Comparison of ENCODE assay signal across 8 cellular contexts in the genomic region with DNA sequence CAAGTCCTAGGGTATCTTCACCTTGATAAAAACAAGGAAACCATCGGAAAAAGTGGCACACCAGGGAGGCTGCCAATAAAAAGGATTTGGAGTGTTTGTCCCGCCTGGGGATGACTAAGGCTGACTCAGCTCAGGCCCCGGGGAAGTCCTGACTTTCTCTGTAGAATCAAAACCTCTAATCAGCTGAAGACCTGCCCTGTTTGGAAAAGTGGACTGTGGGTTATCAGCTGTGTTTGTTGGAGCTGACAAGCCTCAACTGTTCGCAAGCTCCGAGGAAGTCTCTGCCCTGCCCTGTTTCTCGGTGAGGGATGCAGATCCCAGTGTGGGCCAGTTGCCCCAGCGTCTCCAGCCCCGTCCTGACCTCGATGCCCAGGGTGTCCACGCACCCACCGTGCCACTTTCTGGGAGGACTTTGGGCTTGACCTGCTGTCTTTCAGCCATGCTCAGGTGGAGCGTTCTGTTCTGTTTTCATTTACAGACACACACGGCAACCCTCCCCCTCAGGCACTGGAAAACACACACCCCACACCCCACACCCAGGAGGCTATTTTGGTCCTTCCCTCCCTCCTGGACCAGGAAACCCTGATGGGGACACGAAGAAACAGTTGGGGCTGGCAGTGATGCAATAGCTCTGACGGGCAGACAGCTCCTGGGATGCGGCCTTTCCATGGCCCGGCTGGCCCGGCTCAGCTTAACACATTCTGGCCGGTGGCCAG. TPM values are rescaled to one million over a fixed set of nuclear protein-coding genes. Genes with fewer than 3 reads are reported as not detected.
DNase-seq lines count a peak whose midpoint lies in the region; ATAC-seq and TF ChIP-seq lines count a peak whose summit lies in the region.

No MANE protein-coding gene starts in this region.

- DNase-seq in Daoy (ENCODE audit: low read depth) (peak; percentile 94), choroid plexus epithelial cell (ENCODE audit: low read depth) (peak; percentile 73), mesenchymal stem cell (peak; percentile 94), DMS114 treated with DMSO at 0.1 percent for 48 hours (lab: John Stamatoyannopoulos, UW; ENCODE audit: unreplicated experiment) (no peak), NCI-H2196 (lab: John Stamatoyannopoulos, UW; ENCODE audit: unreplicated experiment) (no peak)

- peak overlapping the region; percentile 76 for H4K91ac ChIP-seq in mesenchymal stem cell (ENCODE audit: low read length)

- H3K4ac ChIP-seq in mesenchymal stem cell (ENCODE audit: low read depth in 1 of 2, low read length in 2 of 2): peak overlapping the region in 1 of 2 experiments; percentile 55

- no peak overlapping the region for H3K14ac ChIP-seq in mesenchymal stem cell (ENCODE audit: low read length in 2 of 2)

- H3K9me3 ChIP-seq in Loucy (ENCODE audit: insufficient read depth, low read depth, low read length) (no peaks in the 10 kb centered on the region), mesenchymal stem cell (ENCODE audit: control insufficient read depth, low read length) (no peaks in the 10 kb centered on the region)

- peaks cover 50% of the 10 kb centered on the region for H3K4me1 ChIP-seq in Loucy (ENCODE audit: insufficient read depth, low read length, poor library complexity, severe bottlenecking)
- H3K4me1 ChIP-seq in mesenchymal stem cell (ENCODE audit: control insufficient read depth, insufficient read depth, low read depth, low read length): peaks cover 46% of the 10 kb centered on the region

- no peak overlapping the region for H3K4me3 ChIP-seq in Loucy (ENCODE audit: low read length, poor library complexity, severe bottlenecking)
- no peak overlapping the region for H3K4me3 ChIP-seq in choroid plexus epithelial cell (ENCODE audit: low read depth, low read length)
- H3K4me3 ChIP-seq in mesenchymal stem cell (ENCODE audit: insufficient read depth in 1 of 2, low read depth in 1 of 2, low read length in 2 of 2): peak overlapping the region in 1 of 2 experiments; percentile 66

- peak overlapping the region; percentile 43 to 75 for H2BK12ac ChIP-seq in mesenchymal stem cell (ENCODE audit: low read length in 2 of 2)

- H3K79me2 ChIP-seq in Loucy (ENCODE audit: insufficient read depth, low read length): peaks cover 16% of the 10 kb centered on the region; the same call in 1 of the 2 replicates

- H3K9me2 ChIP-seq in Loucy (replicated peaks; ENCODE audit: low read depth, low read length): no peaks in the 10 kb centered on the region

- H3F3A ChIP-seq in Loucy (ENCODE audit: low read depth): peaks cover 18% of the 10 kb centered on the region; the same call in 1 of the 2 replicates

- H3K27ac ChIP-seq in mesenchymal stem cell (ENCODE audit: low read length, poor library complexity, severe bottlenecking): peak overlapping the region; percentile 34

- no peak for TF ChIP-seq CTCF in Loucy (conservative IDR thresholded peaks at IDR 0.05; ENCODE audit: low read length)
- no peak for TF ChIP-seq CTCF in choroid plexus epithelial cell (conservative IDR thresholded peaks at IDR 0.05; ENCODE audit: low read depth, low read length)

- no peak overlapping the region for H2BK15ac ChIP-seq in mesenchymal stem cell (ENCODE audit: low read depth, poor library complexity, severe bottlenecking)

- H4K8ac ChIP-seq in mesenchymal stem cell (ENCODE audit: low read length): peak overlapping the region; percentile 81

- H3K9ac ChIP-seq in Loucy (ENCODE audit: low read depth, low read length, poor library complexity, severe bottlenecking): peak overlapping the region; percentile 48
- H3K9ac ChIP-seq in mesenchymal stem cell (ENCODE audit: low read length): peak overlapping the region; percentile 70

- no peak overlapping the region for H2BK120ac ChIP-seq in mesenchymal stem cell (ENCODE audit: low read depth, low read length)

- no peak overlapping the region for H2BK5ac ChIP-seq in mesenchymal stem cell (ENCODE audit: low read depth, low read length, poor library complexity, severe bottlenecking)

- peak overlapping the region; percentile 47 for H2AK5ac ChIP-seq in mesenchymal stem cell (ENCODE audit: low read length, severe bottlenecking)

- H3K27me3 ChIP-seq in Loucy (ENCODE audit: insufficient read depth, low read length, poor library complexity, severe bottlenecking) (no peaks in the 10 kb centered on the region), mesenchymal stem cell (ENCODE audit: control insufficient read depth in 1 of 2, insufficient read depth in 1 of 2, low read length in 2 of 2) (no peaks in the 10 kb centered on the region)

- 30% methylated on average over 19 of the region's 19 CpGs for WGBS in mesenchymal stem cell

- H3K4me2 ChIP-seq in Loucy (ENCODE audit: low read depth, low read length, poor library complexity, severe bottlenecking): peak overlapping the region; percentile 22
- H3K4me2 ChIP-seq in mesenchymal stem cell (ENCODE audit: low read length, poor library complexity, severe bottlenecking): peak overlapping the region; percentile 19

- H4K20me1 ChIP-seq in Loucy (ENCODE audit: insufficient read depth, low read length, poor library complexity, severe bottlenecking): no peaks in the 10 kb centered on the region

- H2AFZ ChIP-seq in Loucy (ENCODE audit: low read length) (no peak overlapping the region), mesenchymal stem cell (ENCODE audit: low read depth, low read length) (no peak overlapping the region)

- H3K36me3 ChIP-seq in Loucy (ENCODE audit: insufficient read depth, low read length) (no peaks in the 10 kb centered on the region; the same call in 1 of the 2 replicates), mesenchymal stem cell (ENCODE audit: control insufficient read depth in 1 of 2, insufficient read depth in 2 of 2, low read depth in 1 of 2, low read length in 2 of 2) (peaks cover 4 to 16% of the 10 kb centered on the region in 2 experiments)

- ATAC-seq in GM18873 (IDR thresholded peaks at IDR 0.05; ENCODE audit: low FRiP score, unreplicated experiment): no peak
- no peak for ATAC-seq in HG02884 (IDR thresholded peaks at IDR 0.05; ENCODE audit: unreplicated experiment)

- H3K79me1 ChIP-seq in mesenchymal stem cell (replicated peaks; ENCODE audit: low read length, poor library complexity, severe bottlenecking): no peaks in the 10 kb centered on the region

- peak overlapping the region; percentile 34 to 88 for H3K18ac ChIP-seq in mesenchymal stem cell (ENCODE audit: low read depth in 1 of 2, low read length in 2 of 2)

- H3K23ac ChIP-seq in mesenchymal stem cell (ENCODE audit: low read length in 2 of 2): no peak overlapping the region

RNA-seq across cellular contexts. Expression of a gene that starts 27.6 kb away (rescaled TPM):
- 20.7 and 22.6 TPM in 2 replicates for total RNA-seq in Daoy (2014; rRNA removed; shearing (Covaris generic))
- 71.7 TPM for polyA plus RNA-seq in mesenchymal stem cell (2013, experiment 1 of 2)
- polyA plus RNA-seq in mesenchymal stem cell (2013, experiment 2 of 2): 78.4 TPM

RNA-seq across cellular contexts. Expression of a gene that starts 38.4 kb away (rescaled TPM):
- total RNA-seq in Daoy (2014; rRNA removed; shearing (Covaris generic)): 11.5 and 11.9 TPM in 2 replicates
- polyA plus RNA-seq in mesenchymal stem cell (2013, experiment 1 of 2): 14.0 TPM
- 13.3 TPM for polyA plus RNA-seq in mesenchymal stem cell (2013, experiment 2 of 2)

RNA-seq across cellular contexts. Expression of a gene that starts 55.3 kb away (rescaled TPM):
- total RNA-seq in Daoy (2014; rRNA removed; shearing (Covaris generic)): 2.1 and 4.0 TPM in 2 replicates
- polyA plus RNA-seq in mesenchymal stem cell (2013, experiment 1 of 2): 3.0 TPM
- 3.3 TPM for polyA plus RNA-seq in mesenchymal stem cell (2013, experiment 2 of 2)

RNA-seq across cellular contexts. Expression of a gene that starts 59.5 kb away (rescaled TPM):
- 7.7 and 40.7 TPM in 2 replicates for total RNA-seq in Daoy (2014; rRNA removed; shearing (Covaris generic))
- polyA plus RNA-seq in mesenchymal stem cell (2013, experiment 1 of 2): 10.4 TPM
- polyA plus RNA-seq in mesenchymal stem cell (2013, experiment 2 of 2): 10.6 TPM

Comparison
In these comparisons a context has a peak if more than half of its experiments do, and no peak if none do; other contexts are left out.
1. DNase-seq: peak in Daoy (single experiment), choroid plexus epithelial cell (single experiment) and mesenchymal stem cell (single experiment); none in DMS114 treated with DMSO at 0.1 percent for 48 hours (single experiment) and NCI-H2196 (single experiment).